Comparison of ENCODE assay signal across 9 cellular contexts in the genomic region with DNA sequence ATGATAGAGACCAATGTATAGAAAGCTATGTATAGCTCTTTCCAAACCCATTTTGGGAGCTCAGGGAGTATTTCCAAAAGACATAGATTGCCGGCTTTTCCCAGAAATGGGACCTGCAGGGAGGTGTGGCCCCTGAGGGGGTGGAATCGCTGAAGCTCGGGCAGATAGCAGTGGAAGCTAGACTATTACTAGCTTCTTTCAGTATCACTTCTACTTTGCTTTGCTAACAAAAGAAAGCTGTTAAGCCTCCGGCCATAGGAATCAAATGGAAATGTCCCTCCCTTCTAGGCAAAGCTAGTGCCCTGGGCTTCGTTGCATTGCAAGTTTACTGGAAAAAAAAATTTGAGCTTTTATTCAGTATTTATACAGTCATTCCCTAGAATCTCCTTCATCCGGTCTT. TPM values are rescaled to one million over a fixed set of nuclear protein-coding genes. Genes with fewer than 3 reads are reported as not detected.
DNase-seq lines count a peak whose midpoint lies in the region; ATAC-seq, FAIRE-seq and TF ChIP-seq lines count a peak whose summit lies in the region.
"Had no signal": no experiment of that assay in that cellular context is flagged by ENCODE, and none has a peak within 500 bp of the region (broad histone marks: within the 10 kb centered on the region; RNA-seq: fewer than 3 reads in every experiment).

No MANE protein-coding gene starts in this region.

- DNase-seq in fibroblast of the aortic adventitia (ENCODE audit: low read depth) (no peak), thoracic aorta (ENCODE audit: low spot score) (no peak), G401 (ENCODE audit: low spot score) (no peak), HK-2 (ENCODE audit: unreplicated experiment) (no peak), small intestine (no peak)
- DNase-seq: KG1 had no signal

- H3K27ac ChIP-seq in thoracic aorta, result no peak overlapping the region
- H3K27ac ChIP-seq in small intestine (ENCODE audit: low read depth in 1 of 2, low read length in 1 of 2), result no peak overlapping the region
- H3K27ac ChIP-seq: gastroesophageal sphincter had no signal

- no peaks in the 10 kb centered on the region for H3K4me1 ChIP-seq in thoracic aorta (ENCODE audit: control insufficient read depth in 1 of 2, low read depth in 2 of 2)
- H3K4me1 ChIP-seq in small intestine (ENCODE audit: control insufficient read depth in 2 of 2, insufficient read depth in 1 of 2, low read depth in 1 of 2, low read length in 1 of 2), result no peaks in the 10 kb centered on the region
- H3K4me1 ChIP-seq: gastroesophageal sphincter had no signal

- H3K36me3 ChIP-seq in thoracic aorta (no peaks in the 10 kb centered on the region), small intestine (ENCODE audit: control insufficient read depth in 2 of 2, insufficient read depth in 2 of 2, low read length in 2 of 2) (no peaks in the 10 kb centered on the region)
- H3K36me3 ChIP-seq: gastroesophageal sphincter had no signal

- FAIRE-seq in small intestine (lab: Jason Lieb, UNC), result no peak

- no peak for TF ChIP-seq CTCF in fibroblast of the aortic adventitia (IDR thresholded peaks at IDR 0.05; ENCODE audit: insufficient read depth, low read length)
- TF ChIP-seq CTCF in thoracic aorta (IDR thresholded peaks at IDR 0.05), result no peak

- peak; percentile 63 for ATAC-seq in GM19438 (IDR thresholded peaks at IDR 0.05; ENCODE audit: low read depth, unreplicated experiment)
- ATAC-seq in HG03354 (IDR thresholded peaks at IDR 0.05; ENCODE audit: poor library complexity, severe bottlenecking, unreplicated experiment), result peak; percentile 55
- ATAC-seq in thoracic aorta (ENCODE audit: insufficient number of reproducible peaks, low FRiP score, low read depth), result no peak
- ATAC-seq: gastroesophageal sphincter had no signal

- WGBS in small intestine, 3 donors, result 20 to 47% (median 33%) methylated on average over 6 of the region's 6 CpGs

- H3K9me3 ChIP-seq in thoracic aorta (peaks cover 16% of the 10 kb centered on the region), small intestine (ENCODE audit: control insufficient read depth, low read depth) (no peaks in the 10 kb centered on the region)

- in situ Hi-C loops in G401 (cut with HindIII; ENCODE audit: low sequenced_read_pairs), result no loop called here

- H3K4me3 ChIP-seq in fibroblast of the aortic adventitia (ENCODE audit: low read depth, low read length) (peak overlapping the region; percentile 4), thoracic aorta (peak overlapping the region; percentile 51), small intestine (ENCODE audit: low read depth in 1 of 2, low read length in 2 of 2) (no peak overlapping the region)
- H3K4me3 ChIP-seq: gastroesophageal sphincter had no signal

- H3K27me3 ChIP-seq in thoracic aorta (replicated peaks; ENCODE audit: insufficient read depth), result no peaks in the 10 kb centered on the region
- no peaks in the 10 kb centered on the region for H3K27me3 ChIP-seq in small intestine (ENCODE audit: control insufficient read depth in 2 of 2, insufficient read depth in 2 of 2, low read length in 2 of 2)

RNA-seq across cellular contexts. Expression of gene XRCC2, which starts 30.5 kb away (rescaled TPM):
- total RNA-seq in fibroblast of the aortic adventitia (ENCODE audit: low replicate concordance) (1.1 and 8.1 TPM in 2 replicates), thoracic aorta (under 1 TPM; 0.14 to 0.49 TPM)
- total RNA-seq in G401 (2014; rRNA removed; shearing (Covaris generic)), result 3.7 and 6.9 TPM in 2 replicates
- 1 to 10 TPM in 1 of 3 donors, not detected in 2; 1.9 TPM for polyA plus RNA-seq in small intestine

RNA-seq across cellular contexts. Expression of gene ACTR3B, which starts 53.1 kb away (rescaled TPM):
- total RNA-seq in fibroblast of the aortic adventitia (ENCODE audit: low replicate concordance) (3.0 and 10.3 TPM in 2 replicates), thoracic aorta (1 to 10 TPM; 1.4 to 7.1 TPM)
- total RNA-seq in G401 (2014; rRNA removed; shearing (Covaris generic)), result 34.2 and 62.4 TPM in 2 replicates
- polyA plus RNA-seq in small intestine, result 1 to 10 TPM; 2.4 to 6.1 (median 2.9) TPM

Comparison
In these comparisons a context has a peak if more than half of its experiments do, and no peak if none do; other contexts are left out.
1. H3K4me3 ChIP-seq: peak in fibroblast of the aortic adventitia (single experiment) and thoracic aorta (single experiment); none in small intestine (0 of 2).